Comparison of ENCODE assay signal across 8 cellular contexts in the genomic region with DNA sequence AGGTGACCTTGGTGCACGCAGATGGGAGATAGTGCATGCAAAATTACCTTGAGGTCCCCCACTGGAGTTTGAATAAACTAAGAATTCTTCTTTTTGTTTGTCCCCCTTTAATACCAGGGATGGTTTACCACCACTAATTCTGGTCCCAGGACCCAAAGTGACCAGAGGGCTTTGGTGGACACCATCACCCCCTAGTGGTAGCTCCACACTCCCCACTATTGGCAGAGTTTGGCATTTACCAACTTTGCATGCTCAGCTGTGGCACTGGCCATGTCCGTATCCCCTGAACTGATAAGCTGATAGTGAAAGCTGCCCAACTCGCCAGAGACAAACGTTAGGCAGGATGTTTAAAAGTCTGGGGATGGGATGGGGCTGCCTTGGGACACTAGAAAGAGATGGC. TPM values are rescaled to one million over a fixed set of nuclear protein-coding genes. Genes with fewer than 3 reads are reported as not detected.
A peak's percentile ranks its signal among the peaks of the same experiment; 100 is the strongest.
DNase-seq lines count a peak whose midpoint lies in the region; ATAC-seq and TF ChIP-seq lines count a peak whose summit lies in the region.

No MANE protein-coding gene starts in this region.

- intact Hi-C loops in CD14-positive monocyte (cut with micrococcal nuclease) = no loop called here

- H3K4me3 Mint-ChIP-seq in CD14-positive monocyte (peak overlapping the region in 1 of 2 donors; percentile 39), neural progenitor cell (peak overlapping the region; percentile 54)

- no peaks in the 10 kb centered on the region for H3K9me3 ChIP-seq in neural progenitor cell (ENCODE audit: low read depth)

- H3K27ac Mint-ChIP-seq in CD14-positive monocyte = no peak overlapping the region
- H3K27ac Mint-ChIP-seq in neural progenitor cell = no peak overlapping the region

- peaks cover 48% of the 10 kb centered on the region for H3K27me3 ChIP-seq in neural progenitor cell

- no peak overlapping the region for H3K9ac ChIP-seq in neural progenitor cell

- H3K4me2 ChIP-seq in neural progenitor cell = no peak overlapping the region

- peaks cover 51% of the 10 kb centered on the region for H4K20me1 ChIP-seq in neural progenitor cell (ENCODE audit: low read depth)

- peaks cover 26% of the 10 kb centered on the region for H3K4me1 ChIP-seq in neural progenitor cell

- no peaks in the 10 kb centered on the region for H3K36me3 Mint-ChIP-seq in CD14-positive monocyte
- no peaks in the 10 kb centered on the region for H3K36me3 Mint-ChIP-seq in neural progenitor cell

- peaks cover 0 to 14% (median 2%) of the 10 kb centered on the region in 7 donors for H3K9me3 Mint-ChIP-seq in CD14-positive monocyte
- no peaks in the 10 kb centered on the region for H3K9me3 Mint-ChIP-seq in neural progenitor cell

- H3K4me1 Mint-ChIP-seq in CD14-positive monocyte (no peaks in the 10 kb centered on the region), neural progenitor cell (peaks cover 5% of the 10 kb centered on the region)

- peaks cover 40 to 58% (median 45%) of the 10 kb centered on the region in 3 donors for H3K27me3 Mint-ChIP-seq in CD14-positive monocyte (ENCODE audit: low read depth in 3 of 3)
- peaks cover 28% of the 10 kb centered on the region for H3K27me3 Mint-ChIP-seq in neural progenitor cell (ENCODE audit: insufficient read depth, low read depth)

- no peaks in the 10 kb centered on the region for H3K36me3 ChIP-seq in neural progenitor cell

- H3K4me3 ChIP-seq in epithelial cell of esophagus (ENCODE audit: low read length) (no peak overlapping the region), neural progenitor cell (no peak overlapping the region)

- no peaks in the 10 kb centered on the region for H3K79me2 ChIP-seq in neural progenitor cell (ENCODE audit: low read depth)

- ATAC-seq in GM21360 (IDR thresholded peaks at IDR 0.05; ENCODE audit: unreplicated experiment) (peak; percentile 64), HG02981 (IDR thresholded peaks at IDR 0.05; ENCODE audit: unreplicated experiment) (no peak), HG02623 (IDR thresholded peaks at IDR 0.05; ENCODE audit: unreplicated experiment) (no peak), HG03025 (IDR thresholded peaks at IDR 0.05; ENCODE audit: low FRiP score, unreplicated experiment) (no peak)

- no peak overlapping the region for H2AFZ ChIP-seq in neural progenitor cell (replicated peaks)

- DNase-seq in CD14-positive monocyte (ENCODE audit: low spot score) (no peak), NCI-H69 (lab: John Stamatoyannopoulos, UW) (peak; percentile 86), epithelial cell of esophagus (ENCODE audit: low read depth) (peak; percentile 14), neural progenitor cell (ENCODE audit: low spot score) (peak; percentile 85)

- TF ChIP-seq CTCF in CD14-positive monocyte (IDR thresholded peaks at IDR 0.05) = peak; percentile 18
- peak; percentile 46 for TF ChIP-seq CTCF in epithelial cell of esophagus (IDR thresholded peaks at IDR 0.05; ENCODE audit: insufficient read depth, low read depth, low read length, missing control alignments)
- peak; percentile 95 for TF ChIP-seq CTCF in neural progenitor cell (IDR thresholded peaks at IDR 0.05)

- no peak overlapping the region for H3K27ac ChIP-seq in neural progenitor cell

- peaks cover 34% of the 10 kb centered on the region for H3F3A ChIP-seq in neural progenitor cell (ENCODE audit: low read depth)

RNA-seq across cellular contexts. Expression of a gene that starts 3.3 kb away (rescaled TPM):
- not detected for polyA plus RNA-seq in CD14-positive monocyte
- total RNA-seq in neural progenitor cell (ENCODE audit: low replicate concordance) = 8.0 and 13.5 TPM in 2 replicates

Comparison
In these comparisons a context has a peak if more than half of its experiments do, and no peak if none do; other contexts are left out.
1. CTCF ChIP-seq: peak in every context shown above with its lines; median percentile 95 in neural progenitor cell; 46 in epithelial cell of esophagus; 18 in CD14-positive monocyte.